ENCODE assay signal across 8 cellular contexts in genomic region chr9:128786681-128787582, GRCh38. TPM values are rescaled to one million over a fixed set of nuclear protein-coding genes. Genes with fewer than 3 reads are reported as not detected.
DNase-seq lines count a peak whose midpoint lies in the region; ATAC-seq and TF ChIP-seq lines count a peak whose summit lies in the region.

Gene TBC1D13 (plus strand): TSS chr9:128787253. CDS start chr9:128787354, 101 bp downstream.

- intact Hi-C loops in esophagus squamous epithelium (cut with DNase I) = no loop called here

- peak within 1 kb of the TSS; percentile 97 to 99 for H3K4me3 Mint-ChIP-seq in activated T-cell treated with anti-CD3 and anti-CD28 coated beads, Interleukin-2, amount 50 U/mL, for 72 hours

- H3K36me3 Mint-ChIP-seq in activated T-cell treated with anti-CD3 and anti-CD28 coated beads, Interleukin-2, amount 50 U/mL, for 72 hours (ENCODE audit: insufficient read depth in 2 of 2) = peaks cover 2% of the 10 kb centered on the region in 2 donors

- no peaks in the 10 kb centered on the region for H3K27me3 Mint-ChIP-seq in activated T-cell treated with anti-CD3 and anti-CD28 coated beads, Interleukin-2, amount 50 U/mL, for 72 hours (ENCODE audit: low read depth)

- H3K4me2 ChIP-seq in Karpas-422 (ENCODE audit: low read depth, low read length, poor library complexity, severe bottlenecking) = peak within 1 kb of the TSS; percentile 89

- DNase-seq in DMS53 treated with DMSO at 0.1 percent for 48 hours (lab: John Stamatoyannopoulos, UW; ENCODE audit: unreplicated experiment) (peak; percentile 61), Karpas-422 (peak; percentile 96), RKO (ENCODE audit: low spot score) (peak; percentile 95), esophagus squamous epithelium (lab: John Stamatoyannopoulos, UW) (peak; percentile 33), myocyte (ENCODE audit: low read depth) (peak; percentile 89)
- peak; percentile 94 for DNase-seq in activated T-cell treated with anti-CD3 and anti-CD28 coated beads, Interleukin-2, amount 50 U/mL, for 72 hours
- DNase-seq in stimulated activated CD8-positive, alpha-beta memory T cell treated with anti-CD3 and anti-CD28 coated beads, Interleukin-7, amount 100 ng/mL, for 4 hours (ENCODE audit: low read depth in 2 of 2) = peak; percentile 78 to 86

- 2 to 15% methylated on average over 5 to 30 of the region's 64 CpGs for WGBS in esophagus squamous epithelium, 2 donors

- ATAC-seq in GM21786 (IDR thresholded peaks at IDR 0.05; ENCODE audit: unreplicated experiment) = peak; percentile 80
- ATAC-seq in activated T-cell treated with anti-CD3 and anti-CD28 coated beads, Interleukin-2, amount 50 U/mL, for 72 hours (replicated peaks in 1 of 2) = peak; percentile 99 to 100

- no peak for TF ChIP-seq CTCF in esophagus squamous epithelium (IDR thresholded peaks at IDR 0.05)

- H3K9ac ChIP-seq in Karpas-422 (ENCODE audit: low read length) = peak within 1 kb of the TSS; percentile 96

- no peaks in the 10 kb centered on the region for H3K9me2 ChIP-seq in Karpas-422 (replicated peaks; ENCODE audit: insufficient read depth, low read length)

- H3K27ac Mint-ChIP-seq in activated T-cell treated with anti-CD3 and anti-CD28 coated beads, Interleukin-2, amount 50 U/mL, for 72 hours = peak within 1 kb of the TSS; percentile 94

- peak within 1 kb of the TSS; percentile 99 for H2AFZ ChIP-seq in Karpas-422 (ENCODE audit: low read length)

- peak in 2 of 4 donors; percentile 65 to 68 for TF ChIP-seq POLR2A in esophagus squamous epithelium (IDR thresholded peaks at IDR 0.05)

- no peaks in the 10 kb centered on the region for H4K20me1 ChIP-seq in Karpas-422 (ENCODE audit: insufficient read depth, low read depth, low read length)

- H3K4me1 ChIP-seq in Karpas-422 (ENCODE audit: low read length) = peaks cover 23% of the 10 kb centered on the region
- peaks cover 9 to 24% (median 14%) of the 10 kb centered on the region in 3 donors for H3K4me1 ChIP-seq in esophagus squamous epithelium

- H3K4me3 ChIP-seq in Karpas-422 (ENCODE audit: low read length) (peak within 1 kb of the TSS; percentile 76), esophagus squamous epithelium (peak within 1 kb of the TSS; percentile 76 to 99 (median 90))

- H3K4me1 Mint-ChIP-seq in activated T-cell treated with anti-CD3 and anti-CD28 coated beads, Interleukin-2, amount 50 U/mL, for 72 hours (ENCODE audit: low read depth) = peaks cover 18% of the 10 kb centered on the region

- no peaks in the 10 kb centered on the region for H3K36me3 ChIP-seq in Karpas-422 (ENCODE audit: insufficient read depth, low read length)
- H3K36me3 ChIP-seq in esophagus squamous epithelium = peaks cover 9 to 28% (median 9%) of the 10 kb centered on the region in 3 donors

- peak within 1 kb of the TSS; percentile 16; the same call in 1 of the 2 replicates for H3K27ac ChIP-seq in Karpas-422 (ENCODE audit: low read length)
- H3K27ac ChIP-seq in esophagus squamous epithelium = peak within 1 kb of the TSS; percentile 88 to 94 (median 90)

- H3K9me3 Mint-ChIP-seq in activated T-cell treated with anti-CD3 and anti-CD28 coated beads, Interleukin-2, amount 50 U/mL, for 72 hours = no peaks in the 10 kb centered on the region

- H3K27me3 ChIP-seq in Karpas-422 (ENCODE audit: low read length) = no peaks in the 10 kb centered on the region
- H3K27me3 ChIP-seq in esophagus squamous epithelium = no peaks in the 10 kb centered on the region

- H3K79me2 ChIP-seq in Karpas-422 (ENCODE audit: low read length) = peaks cover 22% of the 10 kb centered on the region

- H3K9me3 ChIP-seq in Karpas-422 (ENCODE audit: low read length) (no peaks in the 10 kb centered on the region), esophagus squamous epithelium (no peaks in the 10 kb centered on the region)

RNA-seq across cellular contexts. Expression of gene TBC1D13, which starts in this region (rescaled TPM):
- 6.7 and 9.5 TPM in 2 replicates for total RNA-seq in Karpas-422 (2014; rRNA removed; shearing (Covaris generic); ENCODE audit: low replicate concordance)
- 10 to 100 TPM; 15.9 to 17.7 TPM for total RNA-seq in activated T-cell treated with anti-CD3 and anti-CD28 coated beads, Interleukin-2, amount 50 U/mL, for 72 hours
- 10 to 100 TPM in 3 of 4 donors, 1 to 10 TPM in 1; 9.6 to 17.9 (median 16.7) TPM for total RNA-seq in esophagus squamous epithelium
- total RNA-seq in myocyte = 30.2 and 42.4 TPM in 2 replicates
- polyA plus RNA-seq in myocyte (2012) = 29.9 TPM

Comparison
In these comparisons a context has a peak if more than half of its experiments do, and no peak if none do; other contexts are left out.
1. Peak in every context shown above with its lines: DNase-seq, ATAC-seq, H3K4me3 ChIP-seq and H3K27ac ChIP-seq.
2. DNase-seq: peak in every context shown above with its lines; median percentile 96 in Karpas-422; 95 in RKO; 94 in activated T-cell treated with anti-CD3 and anti-CD28 coated beads, Interleukin-2, amount 50 U/mL, for 72 hours; 89 in myocyte; 82 in stimulated activated CD8-positive, alpha-beta memory T cell treated with anti-CD3 and anti-CD28 coated beads, Interleukin-7, amount 100 ng/mL, for 4 hours; 61 in DMS53 treated with DMSO at 0.1 percent for 48 hours; 33 in esophagus squamous epithelium.